Comparison of ENCODE assay signal across 9 cellular contexts in genomic region chr18:45688113-45688512, GRCh38. TPM values are rescaled to one million over a fixed set of nuclear protein-coding genes. Genes with fewer than 3 reads are reported as not detected.
DNase-seq lines count a peak whose midpoint lies in the region; ATAC-seq and TF ChIP-seq lines count a peak whose summit lies in the region.
"Had no signal": no experiment of that assay in that cellular context is flagged by ENCODE, and none has a peak within 500 bp of the region (broad histone marks: within the 10 kb centered on the region; RNA-seq: fewer than 3 reads in every experiment).

No MANE protein-coding gene starts in this region.

- H3K27me3 Mint-ChIP-seq in CD4-positive, alpha-beta T cell, result peaks cover 6% of the 10 kb centered on the region
- H3K27me3 Mint-ChIP-seq in IgD-negative memory B cell, result no peaks in the 10 kb centered on the region
- H3K27me3 Mint-ChIP-seq in activated T-helper 2 cell treated with anti-CD3 and anti-CD28 coated beads, Interferon-gamma antibody, Interleukin-2, Interleukin-4, amounts not matched to agents 10 μg/mL and 5 μg/mL and 100 μg/mL, durations not matched to agents 14 hours and 24 hours and 36 hours (ENCODE audit: low read depth), result peaks cover 35% of the 10 kb centered on the region
- no peaks in the 10 kb centered on the region for H3K27me3 Mint-ChIP-seq in naive thymus-derived CD8-positive, alpha-beta T cell

- no peak for TF ChIP-seq CTCF in CD4-positive, alpha-beta T cell (IDR thresholded peaks at IDR 0.05)

- H3K27ac ChIP-seq in CD4-positive, alpha-beta T cell (ENCODE audit: low read depth, low read length), result peak overlapping the region; percentile 57

- H3K4me1 Mint-ChIP-seq in CD4-positive, alpha-beta T cell (ENCODE audit: low read depth), result peaks cover 72% of the 10 kb centered on the region
- H3K4me1 Mint-ChIP-seq in IgD-negative memory B cell, result peaks cover 30 to 46% (median 40%) of the 10 kb centered on the region in 3 donors
- H3K4me1 Mint-ChIP-seq in activated T-helper 2 cell treated with anti-CD3 and anti-CD28 coated beads, Interferon-gamma antibody, Interleukin-2, Interleukin-4, amounts not matched to agents 10 μg/mL and 5 μg/mL and 100 μg/mL, durations not matched to agents 14 hours and 24 hours and 36 hours (ENCODE audit: low read depth), result peaks cover 57% of the 10 kb centered on the region
- H3K4me1 Mint-ChIP-seq in naive thymus-derived CD8-positive, alpha-beta T cell, result peaks cover 45 to 76% (median 66%) of the 10 kb centered on the region in 4 donors

- POLR2A ChIA-PET in CD4-positive, alpha-beta T cell (lab: Charles Lee), result interaction anchor here (1.0 to 4.8 kb wide), 9 partner anchors 10 to 383 kb away, joined by 3 to 73 read pairs (median 4); no protein-coding TSS in a partner anchor
- POLR2A ChIA-PET in naive thymus-derived CD8-positive, alpha-beta T cell (lab: Charles Lee), result interaction anchor here (1.1 to 6.2 kb wide), 9 partner anchors 11 to 275 kb away, joined by 3 to 95 read pairs (median 5); no protein-coding TSS in a partner anchor

- ATAC-seq in CD4-positive, alpha-beta T cell (ENCODE audit: poor library complexity), result no peak
- no peak for ATAC-seq in naive thymus-derived CD8-positive, alpha-beta T cell

- no peaks in the 10 kb centered on the region for H3K27me3 ChIP-seq in CD4-positive, alpha-beta T cell (ENCODE audit: control insufficient read depth, insufficient read depth, low read length)

- H3K27ac Mint-ChIP-seq in CD4-positive, alpha-beta T cell, result peak overlapping the region; percentile 92
- peak overlapping the region; percentile 87 to 98 (median 97) for H3K27ac Mint-ChIP-seq in IgD-negative memory B cell
- peak overlapping the region; percentile 87 for H3K27ac Mint-ChIP-seq in activated T-helper 2 cell treated with anti-CD3 and anti-CD28 coated beads, Interferon-gamma antibody, Interleukin-2, Interleukin-4, amounts not matched to agents 10 μg/mL and 5 μg/mL and 100 μg/mL, durations not matched to agents 14 hours and 24 hours and 36 hours
- peak overlapping the region in 9 of 10 donors; percentile 61 to 98 (median 95) for H3K27ac Mint-ChIP-seq in naive thymus-derived CD8-positive, alpha-beta T cell

- H3K36me3 Mint-ChIP-seq in CD4-positive, alpha-beta T cell (ENCODE audit: low read depth), result no peaks in the 10 kb centered on the region
- H3K36me3 Mint-ChIP-seq in IgD-negative memory B cell, result peaks cover 9% of the 10 kb centered on the region
- peaks cover 10% of the 10 kb centered on the region for H3K36me3 Mint-ChIP-seq in activated T-helper 2 cell treated with anti-CD3 and anti-CD28 coated beads, Interferon-gamma antibody, Interleukin-2, Interleukin-4, amounts not matched to agents 10 μg/mL and 5 μg/mL and 100 μg/mL, durations not matched to agents 14 hours and 24 hours and 36 hours (ENCODE audit: low read depth)
- peaks cover 0 to 5% (median 0%) of the 10 kb centered on the region in 3 donors for H3K36me3 Mint-ChIP-seq in naive thymus-derived CD8-positive, alpha-beta T cell

- intact Hi-C loops in CD4-positive, alpha-beta T cell (cut with DNase I, micrococcal nuclease), result loop anchor here (2.0 to 10.0 kb wide), 4 partner anchors 21 to 557 kb away; no protein-coding TSS in a partner anchor
- intact Hi-C loops in activated T-helper 2 cell treated with anti-CD3 and anti-CD28 coated beads, Interferon-gamma antibody, Interleukin-2, Interleukin-4, amounts not matched to agents 10 μg/mL and 5 μg/mL and 100 μg/mL, durations not matched to agents 14 hours and 24 hours and 36 hours (cut with micrococcal nuclease), result loop anchor here (5.0 kb wide), 2 partner anchors 364 to 384 kb away; partner anchors contain the start of gene PSTPIP2

- CTCF ChIA-PET in CD4-positive, alpha-beta T cell (lab: Charles Lee), result interaction anchor here (0.7 to 1.7 kb wide), 7 partner anchors 9 to 486 kb away, joined by 3 to 9 read pairs (median 3); a partner anchor contains a TSS

- DNase-seq in CD4-positive, alpha-beta T cell, result no peak
- DNase-seq in activated T-helper 2 cell treated with anti-CD3 and anti-CD28 coated beads, Interferon-gamma antibody, Interleukin-2, Interleukin-4, amounts not matched to agents 10 μg/mL and 5 μg/mL and 100 μg/mL, durations not matched to agents 14 hours and 24 hours and 36 hours (ENCODE audit: low spot score), result no peak
- DNase-seq in naive thymus-derived CD8-positive, alpha-beta T cell, result no peak
- no peak for DNase-seq in stimulated activated CD4-positive, alpha-beta T cell treated with anti-CD3 and anti-CD28 coated beads, Interleukin-4, amount 100 ng/mL, for 1 hour
- DNase-seq in HuH-7.5 (ENCODE audit: low spot score), result no peak
- no peak for DNase-seq in DMS153 (lab: John Stamatoyannopoulos, UW)
- no peak for DNase-seq in Ammon's horn (ENCODE audit: low spot score)
- DNase-seq: mesenchymal stem cell had no signal

- no peaks in the 10 kb centered on the region for H3K9me3 Mint-ChIP-seq in CD4-positive, alpha-beta T cell
- H3K9me3 Mint-ChIP-seq in IgD-negative memory B cell, result no peaks in the 10 kb centered on the region
- peaks cover 11% of the 10 kb centered on the region for H3K9me3 Mint-ChIP-seq in activated T-helper 2 cell treated with anti-CD3 and anti-CD28 coated beads, Interferon-gamma antibody, Interleukin-2, Interleukin-4, amounts not matched to agents 10 μg/mL and 5 μg/mL and 100 μg/mL, durations not matched to agents 14 hours and 24 hours and 36 hours
- no peaks in the 10 kb centered on the region for H3K9me3 Mint-ChIP-seq in naive thymus-derived CD8-positive, alpha-beta T cell

- H3K4me3 Mint-ChIP-seq in CD4-positive, alpha-beta T cell, result peak overlapping the region; percentile 84
- H3K4me3 Mint-ChIP-seq in IgD-negative memory B cell, result peak overlapping the region; percentile 81 to 93 (median 89)
- H3K4me3 Mint-ChIP-seq in activated T-helper 2 cell treated with anti-CD3 and anti-CD28 coated beads, Interferon-gamma antibody, Interleukin-2, Interleukin-4, amounts not matched to agents 10 μg/mL and 5 μg/mL and 100 μg/mL, durations not matched to agents 14 hours and 24 hours and 36 hours (ENCODE audit: low read depth), result peak overlapping the region; percentile 87
- H3K4me3 Mint-ChIP-seq in naive thymus-derived CD8-positive, alpha-beta T cell, result peak overlapping the region; percentile 78 to 99 (median 93)

- no peaks in the 10 kb centered on the region for H3K9me3 ChIP-seq in CD4-positive, alpha-beta T cell (ENCODE audit: control insufficient read depth, low read length)

RNA-seq across cellular contexts. Expression of gene SLC14A1, which starts 35.9 kb away (rescaled TPM):
- total RNA-seq in CD4-positive, alpha-beta T cell, result 1 to 10 TPM; 5.2 to 5.3 TPM
- polyA plus RNA-seq in IgD-negative memory B cell, result 3.5 TPM
- 5.6 and 6.0 TPM in 2 replicates for total RNA-seq in activated T-helper 2 cell treated with anti-CD3 and anti-CD28 coated beads, Interferon-gamma antibody, Interleukin-2, Interleukin-4, amounts not matched to agents 10 μg/mL and 5 μg/mL and 100 μg/mL, durations not matched to agents 14 hours and 24 hours and 36 hours
- 1 to 10 TPM; 4.1 to 4.3 TPM for total RNA-seq in naive thymus-derived CD8-positive, alpha-beta T cell
- 1 to 10 TPM in 2 of 3 donors, under 1 TPM in 1; 0.71 to 2.3 (median 1.1) TPM for polyA plus RNA-seq in naive thymus-derived CD8-positive, alpha-beta T cell
